ENCODE assay signal across 10 cellular contexts in genomic region chr1:168148916-168149315, GRCh38.
DNase-seq lines count a peak whose midpoint lies in the region; ATAC-seq lines count a peak whose summit lies in the region.
"Had no signal": no experiment of that assay in that cellular context is flagged by ENCODE, and none has a peak within 500 bp of the region (broad histone marks: within the 10 kb centered on the region; RNA-seq: fewer than 3 reads in every experiment).

No MANE protein-coding gene starts in this region.

- DNase-seq in memory B cell (ENCODE audit: low spot score in 2 of 2) (no peak), midbrain (lab: John Stamatoyannopoulos, UW) (no peak), head of caudate nucleus (no peak)
- no peak for DNase-seq in activated effector memory CD4-positive, alpha-beta T cell treated with Interleukin-2 at 50 U/mL for 16 hours
- DNase-seq: left colon, retina had no signal

- H3K27me3 Mint-ChIP-seq in memory B cell = no peaks in the 10 kb centered on the region

- no peak overlapping the region for H3K4me3 Mint-ChIP-seq in memory B cell

- intact Hi-C loops in head of caudate nucleus (cut with DNase I) = no loop called here

- ATAC-seq in GM18508 (IDR thresholded peaks at IDR 0.05; ENCODE audit: insufficient read depth, unreplicated experiment) (peak; percentile 61), GM21390 (IDR thresholded peaks at IDR 0.05; ENCODE audit: unreplicated experiment) (peak; percentile 59), HG03460 (IDR thresholded peaks at IDR 0.05; ENCODE audit: unreplicated experiment) (peak; percentile 77), memory B cell (ENCODE audit: low read depth) (peak; percentile 64), HG03521 (IDR thresholded peaks at IDR 0.05; ENCODE audit: unreplicated experiment) (no peak)
- ATAC-seq: left colon had no signal

- H3K27ac Mint-ChIP-seq in memory B cell = peak overlapping the region; percentile 60

- no peaks in the 10 kb centered on the region for H3K36me3 Mint-ChIP-seq in memory B cell

- no peaks in the 10 kb centered on the region for H3K9me3 Mint-ChIP-seq in memory B cell

- H3K4me1 Mint-ChIP-seq in memory B cell = peaks cover 10% of the 10 kb centered on the region
